In the genomic region with DNA sequence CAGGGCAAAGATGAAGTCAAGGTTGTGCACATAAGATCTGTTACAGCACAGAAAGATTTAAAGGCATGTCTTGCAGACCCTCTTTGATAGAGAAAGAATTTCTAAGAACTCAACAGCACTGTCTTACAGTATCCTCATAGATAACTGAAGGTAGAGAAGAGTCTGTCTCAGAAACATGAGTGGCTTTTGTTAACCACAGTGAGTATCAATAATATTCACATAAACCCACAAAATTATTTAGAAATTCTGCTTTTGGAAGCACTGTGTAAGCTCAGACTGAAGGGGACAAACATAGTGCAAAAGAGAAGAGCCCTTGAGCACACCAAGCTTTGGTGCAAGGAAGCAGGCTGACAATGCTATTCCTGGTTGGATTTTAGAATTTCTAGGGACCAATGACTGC, we compare ENCODE assay signal across 18 cellular contexts.
DNase-seq lines count a peak whose midpoint lies in the region; ATAC-seq, FAIRE-seq and TF ChIP-seq lines count a peak whose summit lies in the region.
"Had no signal": no experiment of that assay in that cellular context is flagged by ENCODE, and none has a peak within 500 bp of the region (broad histone marks: within the 10 kb centered on the region; RNA-seq: fewer than 3 reads in every experiment).

No MANE protein-coding gene starts in this region.

- no peak for TF ChIP-seq RAD21 in GM12878 (IDR thresholded peaks at IDR 0.05; ENCODE audit: insufficient read depth, low read depth, low read length)

- intact Hi-C loops in GM12878 (cut with micrococcal nuclease; ENCODE audit: unreplicated experiment) (loop anchor here (1.0 to 2.0 kb wide), 2 partner anchors 19 to 166 kb away; a partner anchor contains a TSS), adrenal gland (cut with DNase I) (no loop called here)

- H3K36me3 Mint-ChIP-seq in stimulated activated naive B cell treated with anti-CD40 and anti-IgM and Interleukin-4, amounts not matched to agents 10 μg/mL and 1 μg/mL and 100 μg/mL, for 72 hours: peaks cover 8 to 28% of the 10 kb centered on the region in 2 donors
- H3K36me3 Mint-ChIP-seq in stimulated activated effector memory CD8-positive, alpha-beta T cell treated with anti-CD3 and anti-CD28 coated beads, Interleukin-12 subunit alpha, Interleukin-12 subunit beta, amount 100 ng/mL, for 72 hours: no peaks in the 10 kb centered on the region

- no peak overlapping the region for H3K4me3 Mint-ChIP-seq in stimulated activated naive B cell treated with anti-CD40 and anti-IgM and Interleukin-4, amounts not matched to agents 10 μg/mL and 1 μg/mL and 100 μg/mL, for 72 hours
- H3K4me3 Mint-ChIP-seq in stimulated activated effector memory CD8-positive, alpha-beta T cell treated with anti-CD3 and anti-CD28 coated beads, Interleukin-12 subunit alpha, Interleukin-12 subunit beta, amount 100 ng/mL, for 72 hours: no peak overlapping the region
- H3K4me3 Mint-ChIP-seq: GM23338, H9 had no signal

- H3K4me1 Mint-ChIP-seq in stimulated activated naive B cell treated with anti-CD40 and anti-IgM and Interleukin-4, amounts not matched to agents 10 μg/mL and 1 μg/mL and 100 μg/mL, for 72 hours: peaks cover 22 to 47% of the 10 kb centered on the region in 2 donors
- H3K4me1 Mint-ChIP-seq in stimulated activated effector memory CD8-positive, alpha-beta T cell treated with anti-CD3 and anti-CD28 coated beads, Interleukin-12 subunit alpha, Interleukin-12 subunit beta, amount 100 ng/mL, for 72 hours: no peaks in the 10 kb centered on the region

- peak; percentile 1; the same call in 2 of the 3 replicates for ATAC-seq in GM12878
- peak; percentile 18 to 58 for ATAC-seq in stimulated activated naive B cell treated with anti-CD40 and anti-IgM and Interleukin-4, amounts not matched to agents 10 μg/mL and 1 μg/mL and 100 μg/mL, for 72 hours (replicated peaks)
- no peak for ATAC-seq in GM18517 (IDR thresholded peaks at IDR 0.05; ENCODE audit: unreplicated experiment)
- ATAC-seq in stimulated activated effector memory CD8-positive, alpha-beta T cell treated with anti-CD3 and anti-CD28 coated beads, Interleukin-12 subunit alpha, Interleukin-12 subunit beta, amount 100 ng/mL, for 72 hours: no peak
- ATAC-seq: GM23338, HCT116 had no signal

- no peak for TF ChIP-seq POLR2A in GM12891 (IDR thresholded peaks at IDR 0.05; ENCODE audit: low read depth, low read length)
- TF ChIP-seq POLR2A in GM12878 (IDR thresholded peaks at IDR 0.05; ENCODE audit: low read depth, low read length): no peak
- TF ChIP-seq POLR2A in adrenal gland (IDR thresholded peaks at IDR 0.05): no peak

- FAIRE-seq in GM12891 (lab: Jason Lieb, UNC) (peak; percentile 26), GM12878 (lab: Jason Lieb, UNC) (no peak)

- H3K4me1 ChIP-seq in OCI-LY3 (ENCODE audit: low read length): peaks cover 55% of the 10 kb centered on the region
- peaks cover 42% of the 10 kb centered on the region for H3K4me1 ChIP-seq in GM12878 (ENCODE audit: control insufficient read depth, insufficient read depth, low read length)
- peaks cover 0 to 6% of the 10 kb centered on the region in 2 donors for H3K4me1 ChIP-seq in adrenal gland (replicated peaks in 1 of 2)

- H3K36me3 ChIP-seq in OCI-LY3 (replicated peaks; ENCODE audit: low read depth, low read length) (no peaks in the 10 kb centered on the region), GM12878 (ENCODE audit: control insufficient read depth in 2 of 2, insufficient read depth in 2 of 2, low read length in 1 of 2) (peaks cover 0 to 2% of the 10 kb centered on the region in 2 experiments; a peak in 3 of 4 replicates), adrenal gland (replicated peaks in 1 of 2) (no peaks in the 10 kb centered on the region)

- CTCF ChIA-PET in GM12878 (lab: Yijun Ruan, JAX): interaction anchor here (0.7 to 4.0 kb wide), 14 partner anchors 9 to 512 kb away, joined by 3 to 33 read pairs (median 4); a partner anchor contains a TSS

- peak overlapping the region; percentile 94 for H3K4me2 ChIP-seq in OCI-LY3 (ENCODE audit: low read length)
- H3K4me2 ChIP-seq in GM12878 (ENCODE audit: control insufficient read depth, insufficient read depth): peak overlapping the region; percentile 73
- H3K4me2 ChIP-seq: GM23338 had no signal

- RAD21 ChIA-PET in GM12878 (lab: Charles Lee; ENCODE audit: unreplicated experiment): interaction anchor here (0.6 to 6.3 kb wide), 25 partner anchors 19 to 512 kb away, joined by 3 to 112 read pairs (median 7); a partner anchor contains a TSS

- in situ Hi-C loops in GM12878 (cut with MboI): no loop called here

- H3K27me3 Mint-ChIP-seq in stimulated activated naive B cell treated with anti-CD40 and anti-IgM and Interleukin-4, amounts not matched to agents 10 μg/mL and 1 μg/mL and 100 μg/mL, for 72 hours: no peaks in the 10 kb centered on the region
- H3K27me3 Mint-ChIP-seq: CD4-positive, alpha-beta memory T cell had no signal

- BruUV-seq in GM12878 (replicated peaks; lab: Mats Ljungman, UMichigan): TSS peak; percentile 79

- H3K9me3 ChIP-seq in OCI-LY3 (ENCODE audit: insufficient read depth, low read length) (no peaks in the 10 kb centered on the region), GM12878 (replicated peaks; ENCODE audit: control insufficient read depth, insufficient read depth, low read length) (no peaks in the 10 kb centered on the region; the same call in 2 of the 3 replicates), adrenal gland (replicated peaks in 1 of 3) (no peaks in the 10 kb centered on the region)

- no peaks in the 10 kb centered on the region for H3K79me2 ChIP-seq in OCI-LY3 (ENCODE audit: low read length)
- no peaks in the 10 kb centered on the region; the same call in 1 of the 2 replicates for H3K79me2 ChIP-seq in GM12878 (ENCODE audit: control insufficient read depth, insufficient read depth, low read length)

- TF ChIP-seq CTCF in OCI-LY3 (IDR thresholded peaks at IDR 0.05; ENCODE audit: low read depth, low read length) (no peak), GM12878 (IDR thresholded peaks at IDR 0.05 in 2 of 3, conservative IDR thresholded peaks at IDR 0.05 in 1 of 3; ENCODE audit: control insufficient read depth in 2 of 3, extremely low read depth in 1 of 3, insufficient read depth in 1 of 3, low read depth in 3 of 3, low read length in 3 of 3) (no peak), adrenal gland (IDR thresholded peaks at IDR 0.05) (no peak)

- H3K27me3 ChIP-seq in OCI-LY3 (ENCODE audit: low read depth, low read length) (no peaks in the 10 kb centered on the region), GM12878 (replicated peaks in 1 of 2; ENCODE audit: control insufficient read depth in 2 of 2, insufficient read depth in 2 of 2, low read length in 1 of 2) (no peaks in the 10 kb centered on the region), adrenal gland (no peaks in the 10 kb centered on the region)

- H3K27ac ChIP-seq in OCI-LY3 (ENCODE audit: low read length): peak overlapping the region; percentile 98
- H3K27ac ChIP-seq in GM12878 (ENCODE audit: control insufficient read depth, insufficient read depth): peak overlapping the region; percentile 98
- no peak overlapping the region for H3K27ac ChIP-seq in adrenal gland

- H3K9ac ChIP-seq in OCI-LY3 (ENCODE audit: low read length): peak overlapping the region; percentile 60
- peak overlapping the region; percentile 26; the same call in 1 of the 2 replicates for H3K9ac ChIP-seq in GM12878 (ENCODE audit: control insufficient read depth, insufficient read depth, low read length)

- H4K20me1 ChIP-seq in OCI-LY3 (ENCODE audit: insufficient read depth, low read length) (no peaks in the 10 kb centered on the region), GM12878 (ENCODE audit: control insufficient read depth, insufficient read depth) (no peaks in the 10 kb centered on the region)

- DNase-seq in GM12891 (ENCODE audit: insufficient read length, low spot score): no peak
- no peak for DNase-seq in GM12878 (ENCODE audit: low read depth, low spot score)
- DNase-seq in stimulated activated naive B cell treated with anti-CD40 and anti-IgM and Interleukin-4, amounts not matched to agents 10 μg/mL and 1 μg/mL and 100 μg/mL, for 72 hours: no peak
- DNase-seq in HUDEP-2 (lab: John Stamatoyannopoulos, UW; ENCODE audit: unreplicated experiment in 76 of 76): no peak
- DNase-seq in adrenal gland: no peak
- no peak for DNase-seq in stimulated activated effector memory CD8-positive, alpha-beta T cell treated with anti-CD3 and anti-CD28 coated beads, Interleukin-12 subunit alpha, Interleukin-12 subunit beta, amount 100 ng/mL, for 72 hours (ENCODE audit: low spot score in 2 of 2)
- DNase-seq: C1 segment of cervical spinal cord; Calu3; CD4-positive, alpha-beta memory T cell; COR-L47; DMS53; DMS79 treated with DMSO at 0.1 percent for 48 hours; GF-D8; H9 had no signal

- no peak for TF ChIP-seq EP300 in GM12878 (IDR thresholded peaks at IDR 0.05; ENCODE audit: borderline replicate concordance in 1 of 2, control insufficient read depth in 1 of 2, low read depth in 2 of 2, low read length in 2 of 2)

- no peak overlapping the region for H3K27ac Mint-ChIP-seq in stimulated activated naive B cell treated with anti-CD40 and anti-IgM and Interleukin-4, amounts not matched to agents 10 μg/mL and 1 μg/mL and 100 μg/mL, for 72 hours
- H3K27ac Mint-ChIP-seq in stimulated activated effector memory CD8-positive, alpha-beta T cell treated with anti-CD3 and anti-CD28 coated beads, Interleukin-12 subunit alpha, Interleukin-12 subunit beta, amount 100 ng/mL, for 72 hours: no peak overlapping the region
- H3K27ac Mint-ChIP-seq: CD4-positive, alpha-beta memory T cell; GM23338 had no signal

- H3K4me3 ChIP-seq in OCI-LY3 (ENCODE audit: low read length): peak overlapping the region; percentile 39
- H3K4me3 ChIP-seq in GM12878: peak overlapping the region; percentile 19; the same call in 1 of the 2 replicates
- H3K4me3 ChIP-seq in adrenal gland: no peak overlapping the region
- H3K4me3 ChIP-seq: GM23338 had no signal

- H3K9me3 Mint-ChIP-seq in stimulated activated naive B cell treated with anti-CD40 and anti-IgM and Interleukin-4, amounts not matched to agents 10 μg/mL and 1 μg/mL and 100 μg/mL, for 72 hours: no peaks in the 10 kb centered on the region
- no peaks in the 10 kb centered on the region for H3K9me3 Mint-ChIP-seq in stimulated activated effector memory CD8-positive, alpha-beta T cell treated with anti-CD3 and anti-CD28 coated beads, Interleukin-12 subunit alpha, Interleukin-12 subunit beta, amount 100 ng/mL, for 72 hours
- H3K9me3 Mint-ChIP-seq: CD4-positive, alpha-beta memory T cell; GM23338; H9 had no signal

- SMC1A ChIA-PET in GM12878 (lab: Charles Lee; ENCODE audit: uncharacterized antibody, unreplicated experiment): interaction anchor here (0.6 to 7.4 kb wide), 29 partner anchors 10 to 407 kb away, joined by 3 to 212 read pairs (median 6); no protein-coding TSS in a partner anchor

- H2AFZ ChIP-seq in OCI-LY3 (ENCODE audit: low read depth, low read length) (peak overlapping the region; percentile 37; the same call in 1 of the 2 replicates), GM12878 (ENCODE audit: control insufficient read depth, low read depth, low read length) (peak overlapping the region; percentile 38; the same call in 1 of the 2 replicates)
- H2AFZ ChIP-seq: GM23338 had no signal

- POLR2A ChIA-PET in GM12878 (lab: Charles Lee): interaction anchor here (0.5 to 2.9 kb wide), 11 partner anchors 19 to 338 kb away, joined by 3 to 27 read pairs (median 7); no protein-coding TSS in a partner anchor

TF ChIP-seq in GM12891, 5 proteins besides CTCF, POLR2A, EP300 and RAD21 (continues in another document):
- no peak for TF ChIP-seq POLR2AphosphoS5 (IDR thresholded peaks at IDR 0.05; ENCODE audit: low read depth, low read length)

Comparison
In these comparisons a context has a peak if more than half of its experiments do, and no peak if none do; other contexts are left out.
1. H3K27ac ChIP-seq: peak in OCI-LY3 (single experiment) and GM12878 (single experiment); none in adrenal gland (0 of 5).
2. H3K4me3 ChIP-seq: peak in OCI-LY3 (single experiment) and GM12878 (single experiment); none in adrenal gland (0 of 4).
3. ATAC-seq: peak in GM12878 (single experiment) and stimulated activated naive B cell treated with anti-CD40 and anti-IgM and Interleukin-4, amounts not matched to agents 10 μg/mL and 1 μg/mL and 100 μg/mL, for 72 hours (2 of 2); none in GM18517 (single experiment) and stimulated activated effector memory CD8-positive, alpha-beta T cell treated with anti-CD3 and anti-CD28 coated beads, Interleukin-12 subunit alpha, Interleukin-12 subunit beta, amount 100 ng/mL, for 72 hours (single experiment).